ENCODE assay signal across 1 cellular context in the genomic region with DNA sequence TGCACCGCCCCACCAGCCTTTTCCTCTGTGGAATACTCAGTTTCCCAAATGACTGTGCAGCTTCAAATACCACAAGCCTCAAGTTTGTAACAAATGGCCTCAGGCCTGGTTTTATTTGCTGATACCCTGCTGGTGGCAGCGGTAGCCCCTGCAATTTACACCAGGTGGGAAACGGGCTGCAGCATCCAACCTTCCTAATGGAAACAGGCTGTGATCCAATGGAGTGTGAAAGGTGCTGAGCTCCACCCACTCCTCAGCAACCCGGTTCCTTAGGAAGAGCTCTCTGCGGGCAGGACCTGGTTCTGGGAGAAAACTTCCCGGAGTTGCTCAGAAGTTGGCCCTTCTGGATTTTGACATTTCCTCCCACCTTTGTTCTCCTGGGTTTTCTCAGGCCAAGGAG.
TF ChIP-seq lines count a peak whose summit lies in the region.

No MANE protein-coding gene starts in this region.

TF ChIP-seq in WTC11, 78 proteins besides CTCF, POLR2A, EP300 and RAD21 (continued from another document):
- TF ChIP-seq, protein P1, sequence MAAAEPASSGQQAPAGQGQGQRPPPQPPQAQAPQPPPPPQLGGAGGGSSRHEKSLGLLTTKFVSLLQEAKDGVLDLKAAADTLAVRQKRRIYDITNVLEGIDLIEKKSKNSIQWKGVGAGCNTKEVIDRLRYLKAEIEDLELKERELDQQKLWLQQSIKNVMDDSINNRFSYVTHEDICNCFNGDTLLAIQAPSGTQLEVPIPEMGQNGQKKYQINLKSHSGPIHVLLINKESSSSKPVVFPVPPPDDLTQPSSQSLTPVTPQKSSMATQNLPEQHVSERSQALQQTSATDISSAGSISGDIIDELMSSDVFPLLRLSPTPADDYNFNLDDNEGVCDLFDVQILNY (CRISPR knock-in tag; IDR thresholded peaks at IDR 0.05), result no peak
- no peak for TF ChIP-seq MXD4 (CRISPR knock-in tag; IDR thresholded peaks at IDR 0.05; ENCODE audit: borderline replicate concordance)
- no peak for TF ChIP-seq NR3C1 (CRISPR knock-in tag; conservative IDR thresholded peaks at IDR 0.05; ENCODE audit: low read depth)
- no peak for TF ChIP-seq USF1 (CRISPR knock-in tag; IDR thresholded peaks at IDR 0.05)
- TF ChIP-seq, protein P2, sequence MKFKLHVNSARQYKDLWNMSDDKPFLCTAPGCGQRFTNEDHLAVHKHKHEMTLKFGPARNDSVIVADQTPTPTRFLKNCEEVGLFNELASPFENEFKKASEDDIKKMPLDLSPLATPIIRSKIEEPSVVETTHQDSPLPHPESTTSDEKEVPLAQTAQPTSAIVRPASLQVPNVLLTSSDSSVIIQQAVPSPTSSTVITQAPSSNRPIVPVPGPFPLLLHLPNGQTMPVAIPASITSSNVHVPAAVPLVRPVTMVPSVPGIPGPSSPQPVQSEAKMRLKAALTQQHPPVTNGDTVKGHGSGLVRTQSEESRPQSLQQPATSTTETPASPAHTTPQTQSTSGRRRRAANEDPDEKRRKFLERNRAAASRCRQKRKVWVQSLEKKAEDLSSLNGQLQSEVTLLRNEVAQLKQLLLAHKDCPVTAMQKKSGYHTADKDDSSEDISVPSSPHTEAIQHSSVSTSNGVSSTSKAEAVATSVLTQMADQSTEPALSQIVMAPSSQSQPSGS (CRISPR knock-in tag; IDR thresholded peaks at IDR 0.05; ENCODE audit: borderline replicate concordance, low read depth), result no peak
